20 cellular contexts compared by ENCODE assay signal in genomic region chr6:141752677-141753076, GRCh38.
DNase-seq lines count a peak whose midpoint lies in the region; ATAC-seq, FAIRE-seq and TF ChIP-seq lines count a peak whose summit lies in the region.
"Had no signal": no experiment of that assay in that cellular context is flagged by ENCODE, and none has a peak within 500 bp of the region (broad histone marks: within the 10 kb centered on the region; RNA-seq: fewer than 3 reads in every experiment).

No MANE protein-coding gene starts in this region.

- DNase-seq in activated naive CD8-positive, alpha-beta T cell treated with anti-CD3 and anti-CD28 coated beads for 36 hours, result no peak
- DNase-seq in activated effector memory CD4-positive, alpha-beta T cell treated with anti-CD3 and anti-CD28 coated beads, Interleukin-2, amount 50 U/mL, for 16 hours, result no peak
- DNase-seq in D721Med (ENCODE audit: insufficient read length, low spot score) (no peak), NCI-H226 (no peak), NCI-H2227 (lab: John Stamatoyannopoulos, UW; ENCODE audit: unreplicated experiment) (no peak)
- DNase-seq: activated CD8-positive, alpha-beta memory T cell treated with anti-CD3 and anti-CD28 coated beads, Interleukin-2, amount 10 ng/mL, durations not matched to agents 7 days and 5 days; activated naive CD4-positive, alpha-beta T cell treated with anti-CD3 and anti-CD28 coated beads, Interleukin-2, amount 50 U/mL, for 16 hours; BE2C; DMS153; effector CD8-positive, alpha-beta T cell; left ventricle myocardium inferior; naive B cell; NCI-H1930; psoas muscle; substantia nigra; T-cell had no signal

- FAIRE-seq in D721Med (lab: Jason Lieb, UNC), result no peak

- ATAC-seq in GM18511 (IDR thresholded peaks at IDR 0.05; ENCODE audit: unreplicated experiment), result peak; percentile 78
- ATAC-seq in GM21381 (IDR thresholded peaks at IDR 0.05; ENCODE audit: unreplicated experiment), result peak; percentile 79
- peak; percentile 63 for ATAC-seq in HG03139 (IDR thresholded peaks at IDR 0.05; ENCODE audit: unreplicated experiment)
- ATAC-seq: activated CD8-positive, alpha-beta memory T cell treated with anti-CD3 and anti-CD28 coated beads, Interleukin-2, amount 10 ng/mL, durations not matched to agents 7 days and 5 days; psoas muscle; T-cell; WTC11 had no signal

- H3K27me3 Mint-ChIP-seq in activated naive CD8-positive, alpha-beta T cell treated with anti-CD3 and anti-CD28 coated beads for 36 hours, result no peaks in the 10 kb centered on the region
- H3K27me3 Mint-ChIP-seq: activated CD8-positive, alpha-beta memory T cell treated with anti-CD3 and anti-CD28 coated beads, Interleukin-2, amount 10 ng/mL, durations not matched to agents 7 days and 5 days; naive B cell; T-cell had no signal

- H3K9me3 Mint-ChIP-seq in activated naive CD8-positive, alpha-beta T cell treated with anti-CD3 and anti-CD28 coated beads for 36 hours, result no peaks in the 10 kb centered on the region
- H3K9me3 Mint-ChIP-seq: T-cell had no signal

- H3K36me3 Mint-ChIP-seq in activated naive CD8-positive, alpha-beta T cell treated with anti-CD3 and anti-CD28 coated beads for 36 hours, result no peaks in the 10 kb centered on the region
- H3K36me3 Mint-ChIP-seq: naive B cell, T-cell had no signal

- no peak overlapping the region for H3K4me3 Mint-ChIP-seq in activated naive CD8-positive, alpha-beta T cell treated with anti-CD3 and anti-CD28 coated beads for 36 hours
- H3K4me3 Mint-ChIP-seq: activated CD8-positive, alpha-beta memory T cell treated with anti-CD3 and anti-CD28 coated beads, Interleukin-2, amount 10 ng/mL, durations not matched to agents 7 days and 5 days; naive B cell; T-cell; WTC11 had no signal

- TF ChIP-seq CTCF in D721Med (IDR thresholded peaks at IDR 0.05; ENCODE audit: insufficient read depth, missing control alignments), result no peak

- H3K4me1 Mint-ChIP-seq in activated naive CD8-positive, alpha-beta T cell treated with anti-CD3 and anti-CD28 coated beads for 36 hours, result peaks cover 9% of the 10 kb centered on the region
- H3K4me1 Mint-ChIP-seq: naive B cell, WTC11 had no signal

- H3K27ac Mint-ChIP-seq in activated naive CD8-positive, alpha-beta T cell treated with anti-CD3 and anti-CD28 coated beads for 36 hours, result peak overlapping the region; percentile 70
- H3K27ac Mint-ChIP-seq: activated CD8-positive, alpha-beta memory T cell treated with anti-CD3 and anti-CD28 coated beads, Interleukin-2, amount 10 ng/mL, durations not matched to agents 7 days and 5 days; naive B cell; T-cell; WTC11 had no signal
